ENCODE assay signal across 30 cellular contexts in the genomic region with DNA sequence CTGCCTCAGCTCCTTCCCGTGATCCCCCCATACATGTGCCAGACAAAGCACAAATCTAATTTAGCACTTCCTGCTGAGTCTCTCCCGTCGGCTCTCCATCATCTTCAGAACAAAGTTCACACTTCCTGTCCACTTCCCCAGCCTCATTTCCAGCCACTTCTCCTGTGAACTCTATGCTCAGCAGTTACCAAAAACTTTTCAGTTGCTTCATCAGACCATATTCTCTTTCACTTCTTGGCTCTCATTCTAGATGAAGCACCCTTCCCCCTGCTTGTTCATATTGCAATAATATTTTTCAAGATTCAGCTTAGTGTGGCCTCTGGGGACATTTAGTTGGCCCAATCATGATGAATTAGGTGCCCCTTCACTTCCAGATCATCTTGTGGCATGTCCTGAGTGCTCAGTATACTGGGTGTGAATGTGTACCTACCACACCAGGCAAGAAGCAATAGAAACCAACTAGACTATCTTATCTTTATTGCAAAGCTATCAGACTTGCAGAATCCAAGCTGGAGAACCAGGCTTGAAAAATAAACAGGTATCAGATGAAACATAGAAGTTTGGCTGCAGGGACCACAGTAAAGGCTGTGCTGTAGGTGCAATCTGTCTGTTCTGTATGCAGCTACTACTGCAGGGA.
"Had no signal": no experiment of that assay in that cellular context is flagged by ENCODE, and none has a peak within 500 bp of the region (broad histone marks: within the 10 kb centered on the region; RNA-seq: fewer than 3 reads in every experiment).

No MANE protein-coding gene starts in this region.

- H2AFZ ChIP-seq: neural progenitor cell, parathyroid adenoma had no signal

- FAIRE-seq: keratinocyte, urothelium cell line had no signal

- H3K4me1 Mint-ChIP-seq: naive B cell; natural killer cell; stimulated activated effector memory CD8-positive, alpha-beta T cell treated with anti-CD3 and anti-CD28 coated beads, Interleukin-12 subunit alpha, Interleukin-12 subunit beta, amount 100 ng/mL, for 72 hours had no signal

- H3K9me3 Mint-ChIP-seq: nephron progenitor cell; neural progenitor cell; stimulated activated effector memory CD8-positive, alpha-beta T cell treated with anti-CD3 and anti-CD28 coated beads, Interleukin-12 subunit alpha, Interleukin-12 subunit beta, amount 100 ng/mL, for 72 hours; stimulated activated naive CD8-positive, alpha-beta T cell treated with anti-CD3 and anti-CD28 coated beads, Interleukin-15, Interleukin-2, amounts not matched to agents 100 ng/mL and 50 ng/mL, for 24 hours had no signal

- H3K4me1 ChIP-seq: lower lobe of right lung, parathyroid adenoma, right lobe of liver, spleen, suprapubic skin, upper lobe of right lung had no signal

- H3K4me2 ChIP-seq: neural progenitor cell had no signal

- H3K4me3 ChIP-seq: heart right ventricle, left lung, lower lobe of right lung, neural progenitor cell, right atrium auricular region, right lobe of liver, skin epidermis, spleen, suprapubic skin, thoracic aorta, tibial artery, upper lobe of right lung had no signal

- H3K9me3 ChIP-seq: heart right ventricle, left lung, lower lobe of right lung, neutrophil, right atrium auricular region, right lobe of liver, spleen, suprapubic skin, thoracic aorta, tibial artery, upper lobe of right lung had no signal

- ATAC-seq: heart right ventricle; left cardiac atrium; left lung; lower lobe of right lung; natural killer cell; right lobe of liver; stimulated activated effector memory CD8-positive, alpha-beta T cell treated with anti-CD3 and anti-CD28 coated beads, Interleukin-12 subunit alpha, Interleukin-12 subunit beta, amount 100 ng/mL, for 72 hours; upper lobe of right lung had no signal

- H3K79me2 ChIP-seq: parathyroid adenoma had no signal

- H3K4me3 Mint-ChIP-seq: naive B cell; natural killer cell; nephron progenitor cell; neural progenitor cell; stimulated activated effector memory CD8-positive, alpha-beta T cell treated with anti-CD3 and anti-CD28 coated beads, Interleukin-12 subunit alpha, Interleukin-12 subunit beta, amount 100 ng/mL, for 72 hours; stimulated activated naive CD8-positive, alpha-beta T cell treated with anti-CD3 and anti-CD28 coated beads, Interleukin-15, Interleukin-2, amounts not matched to agents 100 ng/mL and 50 ng/mL, for 24 hours had no signal

- H3K36me3 ChIP-seq: heart right ventricle, left lung, lower lobe of right lung, neural progenitor cell, neutrophil, right atrium auricular region, right lobe of liver, spleen, suprapubic skin, thoracic aorta, tibial artery, upper lobe of right lung had no signal

- DNase-seq: heart right ventricle; hippocampal formation; kidney glomerular epithelial cell; left cardiac atrium; left lung; lower lobe of right lung; mammary epithelial cell; mesenchymal stem cell; naive B cell; natural killer cell; nephron progenitor cell; occipital lobe; right lobe of liver; spleen; stimulated activated CD4-positive, alpha-beta T cell treated with anti-CD3 and anti-CD28 coated beads, Interleukin-4, amount 100 ng/mL, for 24 hours; stimulated activated naive CD4-positive, alpha-beta T cell; tibial artery; trophoblast cell; upper lobe of right lung had no signal

- H3K36me3 Mint-ChIP-seq: natural killer cell; neural progenitor cell; stimulated activated effector memory CD8-positive, alpha-beta T cell treated with anti-CD3 and anti-CD28 coated beads, Interleukin-12 subunit alpha, Interleukin-12 subunit beta, amount 100 ng/mL, for 72 hours had no signal

- H3K27ac ChIP-seq: left lung, lower lobe of right lung, neural progenitor cell, neutrophil, parathyroid adenoma, right atrium auricular region, right lobe of liver, skin epidermis, spleen, suprapubic skin, thoracic aorta, tibial artery, upper lobe of right lung had no signal

- H3K27ac Mint-ChIP-seq: naive B cell; natural killer cell; nephron progenitor cell; neural progenitor cell; stimulated activated effector memory CD8-positive, alpha-beta T cell treated with anti-CD3 and anti-CD28 coated beads, Interleukin-12 subunit alpha, Interleukin-12 subunit beta, amount 100 ng/mL, for 72 hours; stimulated activated naive CD8-positive, alpha-beta T cell treated with anti-CD3 and anti-CD28 coated beads, Interleukin-15, Interleukin-2, amounts not matched to agents 100 ng/mL and 50 ng/mL, for 24 hours had no signal

- H3K27me3 ChIP-seq: heart right ventricle, neural progenitor cell, neutrophil, right atrium auricular region, right lobe of liver, tibial artery, upper lobe of right lung had no signal
